In the genomic region with DNA sequence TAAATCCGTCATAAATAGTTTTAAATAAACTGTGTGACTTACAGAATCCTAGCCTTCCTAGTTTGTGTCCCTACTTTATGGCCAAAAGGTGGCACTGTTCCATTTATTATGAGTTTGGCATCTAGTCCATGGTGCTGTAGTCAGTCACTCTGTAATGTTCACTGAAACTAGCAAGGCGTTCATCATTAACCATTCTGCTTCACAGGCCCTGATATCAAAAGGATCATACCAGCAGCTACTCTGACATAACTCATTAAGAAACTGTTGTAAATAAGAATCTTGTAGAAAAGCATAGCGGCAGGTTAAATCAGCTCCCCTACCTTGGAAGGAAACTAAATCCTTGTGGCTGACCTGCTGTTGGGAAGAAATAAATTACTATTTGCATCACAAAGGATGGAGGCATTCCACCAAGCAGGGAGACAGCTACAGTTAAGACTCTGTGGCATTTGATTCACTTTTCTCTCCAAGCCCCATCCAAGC, we compare ENCODE assay signal across 9 cellular contexts.
DNase-seq lines count a peak whose midpoint lies in the region; ATAC-seq and TF ChIP-seq lines count a peak whose summit lies in the region.
"Had no signal": no experiment of that assay in that cellular context is flagged by ENCODE, and none has a peak within 500 bp of the region (broad histone marks: within the 10 kb centered on the region; RNA-seq: fewer than 3 reads in every experiment).

No MANE protein-coding gene starts in this region.

- no peak overlapping the region for H2AFZ ChIP-seq in OCI-LY1 (ENCODE audit: low read length)

- no peaks in the 10 kb centered on the region for H3K79me2 ChIP-seq in OCI-LY1 (ENCODE audit: insufficient read depth, low read length)

- no peak overlapping the region for H3K27ac ChIP-seq in OCI-LY1 (ENCODE audit: low read depth, low read length, poor library complexity, severe bottlenecking)
- no peak overlapping the region for H3K27ac ChIP-seq in psoas muscle
- H3K27ac ChIP-seq: neutrophil had no signal

- H3F3A ChIP-seq in OCI-LY1 (ENCODE audit: insufficient read depth, low read length), result no peaks in the 10 kb centered on the region

- H3K27me3 ChIP-seq in OCI-LY1 (ENCODE audit: insufficient read depth, low read length) (no peaks in the 10 kb centered on the region), psoas muscle (ENCODE audit: insufficient read depth in 3 of 3, low read length in 2 of 3) (peaks cover 0 to 12% (median 0%) of the 10 kb centered on the region in 3 donors)
- H3K27me3 ChIP-seq: neutrophil had no signal

- ATAC-seq in HG02763 (IDR thresholded peaks at IDR 0.05; ENCODE audit: unreplicated experiment) (peak; percentile 61), psoas muscle (no peak), HG02970 (IDR thresholded peaks at IDR 0.05; ENCODE audit: low FRiP score, unreplicated experiment) (no peak), HG02981 (IDR thresholded peaks at IDR 0.05; ENCODE audit: unreplicated experiment) (no peak)

- H3K4me1 ChIP-seq in OCI-LY1 (ENCODE audit: insufficient read depth, low read length, severe bottlenecking) (no peaks in the 10 kb centered on the region), psoas muscle (no peaks in the 10 kb centered on the region)

- no peaks in the 10 kb centered on the region for H3K9me2 ChIP-seq in OCI-LY1 (ENCODE audit: low read depth, low read length)

- WGBS in psoas muscle, 3 donors, result 10 to 25% (median 12%) methylated on average over 3 of the region's 3 CpGs

- intact Hi-C loops in psoas muscle (cut with DNase I), result no loop called here

- no peak overlapping the region for H3K4me2 ChIP-seq in OCI-LY1 (ENCODE audit: low read length)

- no peak overlapping the region for H3K9ac ChIP-seq in OCI-LY1 (ENCODE audit: low read length)

- TF ChIP-seq CTCF in OCI-LY1 (IDR thresholded peaks at IDR 0.05; ENCODE audit: low read length), result peak; percentile 50
- TF ChIP-seq CTCF in psoas muscle (IDR thresholded peaks at IDR 0.05), result peak; percentile 26

- H3K36me3 ChIP-seq in OCI-LY1 (ENCODE audit: insufficient read depth, low read length), result no peaks in the 10 kb centered on the region
- H3K36me3 ChIP-seq in psoas muscle (ENCODE audit: insufficient read depth in 1 of 2, low read depth in 1 of 2), result no peaks in the 10 kb centered on the region
- H3K36me3 ChIP-seq: neutrophil had no signal

- no peaks in the 10 kb centered on the region for H3K9me3 ChIP-seq in OCI-LY1 (ENCODE audit: low read length)
- no peaks in the 10 kb centered on the region for H3K9me3 ChIP-seq in psoas muscle
- H3K9me3 ChIP-seq: neutrophil had no signal

- DNase-seq in GM04504 (ENCODE audit: low read depth) (peak; percentile 8), fibroblast of gingiva (ENCODE audit: low read depth) (peak; percentile 31), psoas muscle (no peak)
- no peak for DNase-seq in stimulated activated CD8-positive, alpha-beta memory T cell treated with anti-CD3 and anti-CD28 coated beads, Interleukin-4, amount 100 ng/mL, for 48 hours

- H4K20me1 ChIP-seq in OCI-LY1 (ENCODE audit: insufficient read depth, low read length), result no peaks in the 10 kb centered on the region

- H3K4me3 ChIP-seq in OCI-LY1 (ENCODE audit: low read depth, low read length, poor library complexity, severe bottlenecking) (no peak overlapping the region), psoas muscle (no peak overlapping the region)

Comparison
In these comparisons a context has a peak if more than half of its experiments do, and no peak if none do; other contexts are left out.
1. DNase-seq: peak in GM04504 (single experiment) and fibroblast of gingiva (single experiment); none in psoas muscle (0 of 2) and stimulated activated CD8-positive, alpha-beta memory T cell treated with anti-CD3 and anti-CD28 coated beads, Interleukin-4, amount 100 ng/mL, for 48 hours (single experiment).